8 cellular contexts compared by ENCODE assay signal in genomic region chr6:44126320-44127149, GRCh38. TPM values are rescaled to one million over a fixed set of nuclear protein-coding genes. Genes with fewer than 3 reads are reported as not detected.
DNase-seq lines count a peak whose midpoint lies in the region; ATAC-seq and TF ChIP-seq lines count a peak whose summit lies in the region.

No MANE protein-coding gene starts in this region.

- no peak for DNase-seq in BJ (ENCODE audit: low read depth)
- DNase-seq in GM19240 (ENCODE audit: insufficient read length, low spot score), result peak; percentile 73
- peak; percentile 34 to 66 (median 56) for DNase-seq in T-helper 1 cell
- peak; percentile 87 for DNase-seq in amniotic epithelial cell (ENCODE audit: low read depth)
- DNase-seq in right cardiac atrium, result peak; percentile 50 to 79 (median 73)
- peak; percentile 78 for DNase-seq in sigmoid colon
- DNase-seq in mesenteric fat pad (ENCODE audit: low spot score), result no peak

- no peaks in the 10 kb centered on the region for H3K9me3 ChIP-seq in right cardiac atrium (ENCODE audit: control insufficient read depth, low read length)
- H3K9me3 ChIP-seq in sigmoid colon, result no peaks in the 10 kb centered on the region

- POLR2A ChIA-PET in BJ (lab: Charles Lee), result no interaction called here

- H3K27ac ChIP-seq in right cardiac atrium (ENCODE audit: low read length) (peak overlapping the region; percentile 68), sigmoid colon (peak overlapping the region; percentile 89 to 98 (median 94))

- no peak for TF ChIP-seq EP300 in sigmoid colon (IDR thresholded peaks at IDR 0.05)

- no peak for TF ChIP-seq CTCF in BJ (IDR thresholded peaks at IDR 0.05; ENCODE audit: insufficient read depth, low read depth, low read length)
- TF ChIP-seq CTCF in sigmoid colon (IDR thresholded peaks at IDR 0.05), result no peak

- no peaks in the 10 kb centered on the region for H3K36me3 ChIP-seq in BJ (ENCODE audit: control insufficient read depth, insufficient read depth, low read length)
- H3K36me3 ChIP-seq in sigmoid colon, result no peaks in the 10 kb centered on the region

- CTCF ChIA-PET in BJ (lab: Yijun Ruan, JAX), result no interaction called here

- intact Hi-C loops in right cardiac atrium (cut with DNase I), result no loop called here
- intact Hi-C loops in sigmoid colon (cut with DNase I), result loop anchor here (5.0 kb wide), 3 partner anchors 96 to 954 kb away; partner anchors contain the start of genes CDC5L, SLC29A1 and SRF

- TF ChIP-seq POLR2A in sigmoid colon (IDR thresholded peaks at IDR 0.05), result no peak

- H3K4me3 ChIP-seq in BJ (ENCODE audit: low read depth, low read length) (peak overlapping the region; percentile 81), right cardiac atrium (ENCODE audit: low read length) (peak overlapping the region; percentile 94), sigmoid colon (peak overlapping the region; percentile 89 to 100 (median 98))

- ATAC-seq in HG03521 (IDR thresholded peaks at IDR 0.05; ENCODE audit: unreplicated experiment), result peak; percentile 36
- ATAC-seq in right cardiac atrium, result peak; percentile 40 to 67

- 2% methylated on average over 31 of the region's 31 CpGs for WGBS in right cardiac atrium
- 1 to 2% methylated on average over 31 of the region's 31 CpGs for WGBS in sigmoid colon, 2 donors

- H3K4me1 ChIP-seq in right cardiac atrium (ENCODE audit: control insufficient read depth, insufficient read depth, low read length) (peaks cover 12% of the 10 kb centered on the region), sigmoid colon (peaks cover 0 to 60% (median 59%) of the 10 kb centered on the region in 4 donors)

- no peaks in the 10 kb centered on the region for H3K27me3 ChIP-seq in BJ (ENCODE audit: control insufficient read depth, insufficient read depth, low read length)
- H3K27me3 ChIP-seq in right cardiac atrium (ENCODE audit: control insufficient read depth, insufficient read depth), result no peaks in the 10 kb centered on the region
- H3K27me3 ChIP-seq in sigmoid colon, result no peaks in the 10 kb centered on the region

RNA-seq across cellular contexts. Expression of gene MRPL14, which starts 0.7 kb away (rescaled TPM):
- polyA plus RNA-seq in BJ (2011; rRNA removed), result 58.4 TPM in 2 replicates
- polyA minus RNA-seq in BJ (2011; rRNA and poly(A)+ RNA removed), result 15.6 and 29.4 TPM in 2 replicates
- total RNA-seq in right cardiac atrium, result 10 to 100 TPM; 31.0 to 38.1 (median 36.6) TPM
- polyA plus RNA-seq in right cardiac atrium, result 44.7 TPM
- total RNA-seq in sigmoid colon, result 10 to 100 TPM; 32.4 to 55.8 (median 45.3) TPM
- 100 to 1,000 TPM in 2 of 3 donors, 10 to 100 TPM in 1; 85.6 to 150 (median 109) TPM for polyA plus RNA-seq in sigmoid colon
- total RNA-seq in mesenteric fat pad, result 36.7 TPM

RNA-seq across cellular contexts. Expression of gene TMEM63B, which starts 0.8 kb away (rescaled TPM):
- polyA plus RNA-seq in BJ (2011; rRNA removed) (34.1 and 56.5 TPM in 2 replicates), right cardiac atrium (27.7 TPM), sigmoid colon (10 to 100 TPM in 2 of 3 donors, 1 to 10 TPM in 1; 9.0 to 48.5 (median 14.6) TPM)
- polyA minus RNA-seq in BJ (2011; rRNA and poly(A)+ RNA removed), result 32.6 and 56.6 TPM in 2 replicates
- total RNA-seq in right cardiac atrium (10 to 100 TPM; 41.4 to 44.8 (median 43.4) TPM), sigmoid colon (10 to 100 TPM; 10.0 to 21.3 (median 16.3) TPM), mesenteric fat pad (24.3 TPM)

RNA-seq across cellular contexts. Expression of gene CAPN11, which starts 32.1 kb away (rescaled TPM):
- polyA plus RNA-seq in BJ (2011; rRNA removed) (0.04 TPM in 1 of 2 replicates, not detected in the other), right cardiac atrium (0.27 TPM), sigmoid colon (1 to 10 TPM in 1 of 3 donors, under 1 TPM in 2; 0.41 to 1.6 (median 0.60) TPM)
- not detected in 2 replicates for polyA minus RNA-seq in BJ (2011; rRNA and poly(A)+ RNA removed)
- total RNA-seq in right cardiac atrium (under 1 TPM in 1 of 4 donors, not detected in 3; 0.38 TPM), sigmoid colon (under 1 TPM in 1 of 4 donors, not detected in 3; 0.82 TPM), mesenteric fat pad (2.4 TPM)

Comparison
In these comparisons a context has a peak if more than half of its experiments do, and no peak if none do; other contexts are left out.
1. DNase-seq: peak in GM19240 (single experiment), T-helper 1 cell (5 of 5), amniotic epithelial cell (single experiment), right cardiac atrium (3 of 3) and sigmoid colon (single experiment); none in BJ (single experiment) and mesenteric fat pad (single experiment).
2. Peak in every context shown above with its lines, with median percentiles within 50 percentile points of each other: H3K4me3 ChIP-seq.